8 cellular contexts compared by ENCODE assay signal in genomic region chr19:48970923-48971395, GRCh38. TPM values are rescaled to one million over a fixed set of nuclear protein-coding genes. Genes with fewer than 3 reads are reported as not detected.
A peak's percentile ranks its signal among the peaks of the same experiment; 100 is the strongest.
DNase-seq lines count a peak whose midpoint lies in the region; ATAC-seq and TF ChIP-seq lines count a peak whose summit lies in the region.

No MANE protein-coding gene starts in this region.

- no peaks in the 10 kb centered on the region for H3K9me3 ChIP-seq in uterus

- in situ Hi-C loops in Caki2 (cut with HindIII; ENCODE audit: low pct_unique_long_range_greater_than_20kb, low sequenced_read_pairs), result no loop called here

- no peaks in the 10 kb centered on the region for H3K36me3 ChIP-seq in uterus

- peak overlapping the region; percentile 45 to 47 for H3K27ac ChIP-seq in uterus

- intact Hi-C loops in uterus (cut with DNase I; ENCODE audit: low total_unique reads), result loop anchor here (10.0 kb wide), 1 partner anchor 186 kb away; no protein-coding TSS in a partner anchor

- no peak for TF ChIP-seq POLR2A in uterus (IDR thresholded peaks at IDR 0.05)

- ATAC-seq in GM19455 (IDR thresholded peaks at IDR 0.05; ENCODE audit: unreplicated experiment), result no peak

- peak; percentile 80 to 92 (median 84) for TF ChIP-seq CTCF in uterus (IDR thresholded peaks at IDR 0.05)

- H3K27me3 ChIP-seq in uterus, result no peaks in the 10 kb centered on the region

- peak; percentile 50 for DNase-seq in Caki2 (ENCODE audit: low read depth)
- DNase-seq in Jurkat, Clone E6-1 (ENCODE audit: low read depth, low spot score), result peak; percentile 70
- peak; percentile 70 to 78 for DNase-seq in SHP77 (lab: John Stamatoyannopoulos, UW)
- DNase-seq in activated effector memory CD4-positive, alpha-beta T cell treated with anti-CD3 and anti-CD28 coated beads, Interleukin-2, amount 50 U/mL, for 16 hours, result peak; percentile 93
- peak; percentile 84 for DNase-seq in germinal center (ENCODE audit: low spot score)
- DNase-seq in pons (ENCODE audit: low spot score), result peak; percentile 77
- peak; percentile 81 to 83 for DNase-seq in uterus

- H3K4me3 ChIP-seq in Jurkat, Clone E6-1 (ENCODE audit: low read length), result no peak overlapping the region
- H3K4me3 ChIP-seq in uterus, result no peak overlapping the region

- peaks cover 0 to 11% of the 10 kb centered on the region in 2 donors for H3K4me1 ChIP-seq in uterus

RNA-seq across cellular contexts. Expression of gene FTL, which starts 5.8 kb away (rescaled TPM):
- 13,494 and 14,762 TPM in 2 replicates for total RNA-seq in Caki2 (2014; rRNA removed; shearing (Covaris generic); ENCODE audit: low replicate concordance)
- polyA plus RNA-seq in Jurkat, Clone E6-1 (2012; ENCODE audit: insufficient read depth, insufficient read length), result 719 TPM
- total RNA-seq in uterus, result 1,000 to 10,000 TPM in 3 of 4 donors, 100 to 1,000 TPM in 1; 472 to 2,968 (median 1,570) TPM

RNA-seq across cellular contexts. Expression of gene BAX, which starts 16.3 kb away (rescaled TPM):
- 188 and 220 TPM in 2 replicates for total RNA-seq in Caki2 (2014; rRNA removed; shearing (Covaris generic); ENCODE audit: low replicate concordance)
- 109 TPM for polyA plus RNA-seq in Jurkat, Clone E6-1 (2012; ENCODE audit: insufficient read depth, insufficient read length)
- 10 to 100 TPM; 16.5 to 84.5 (median 39.5) TPM for total RNA-seq in uterus

RNA-seq across cellular contexts. Expression of gene GYS1, which starts 22.1 kb away (rescaled TPM):
- 31.3 and 32.3 TPM in 2 replicates for total RNA-seq in Caki2 (2014; rRNA removed; shearing (Covaris generic); ENCODE audit: low replicate concordance)
- polyA plus RNA-seq in Jurkat, Clone E6-1 (2012; ENCODE audit: insufficient read depth, insufficient read length), result 41.6 TPM
- total RNA-seq in uterus, result 10 to 100 TPM in 3 of 4 donors, 1 to 10 TPM in 1; 4.9 to 39.8 (median 16.6) TPM

RNA-seq across cellular contexts. Expression of gene RUVBL2, which starts 22.7 kb away (rescaled TPM):
- 493 and 608 TPM in 2 replicates for total RNA-seq in Caki2 (2014; rRNA removed; shearing (Covaris generic); ENCODE audit: low replicate concordance)
- 362 TPM for polyA plus RNA-seq in Jurkat, Clone E6-1 (2012; ENCODE audit: insufficient read depth, insufficient read length)
- total RNA-seq in uterus, result 100 to 1,000 TPM in 1 of 4 donors, 10 to 100 TPM in 3; 51.9 to 109 (median 77.7) TPM

RNA-seq across cellular contexts. Expression of gene DHDH, which starts 37.5 kb away (rescaled TPM):
- total RNA-seq in Caki2 (2014; rRNA removed; shearing (Covaris generic); ENCODE audit: low replicate concordance), result 1.6 and 4.4 TPM in 2 replicates
- polyA plus RNA-seq in Jurkat, Clone E6-1 (2012; ENCODE audit: insufficient read depth, insufficient read length), result 8.0 TPM
- total RNA-seq in uterus, result under 1 TPM in 2 of 4 donors, not detected in 2; 0.41 to 0.95 TPM
